Comparison of ENCODE assay signal across 2 cellular contexts in the genomic region with DNA sequence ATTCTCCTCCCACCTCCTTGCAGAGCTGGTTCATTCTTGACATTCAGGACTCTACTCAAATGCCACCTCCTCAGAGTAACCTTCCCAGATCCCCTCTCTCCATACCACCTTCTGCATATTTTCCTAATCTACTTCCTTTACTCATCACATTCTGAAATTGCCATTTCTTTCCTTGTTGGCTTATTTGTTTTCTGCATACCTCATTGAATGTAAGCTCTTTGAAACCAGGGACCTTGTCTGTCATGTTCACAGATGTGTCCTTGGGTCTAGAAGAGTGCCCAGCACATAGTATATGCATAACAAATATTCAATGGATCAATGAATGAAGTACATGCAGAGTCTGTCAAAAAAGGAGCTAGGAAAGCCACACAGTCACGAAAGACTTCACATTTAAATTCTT.
TF ChIP-seq lines count a peak whose summit lies in the region.

No MANE protein-coding gene starts in this region.

TF ChIP-seq in A549, 52 proteins besides CTCF, POLR2A, EP300 and RAD21:
- TF ChIP-seq JUN (IDR thresholded peaks at IDR 0.05) (no peak), ZFP36 (IDR thresholded peaks at IDR 0.05; ENCODE audit: borderline replicate concordance, partially characterized antibody) (no peak), CEBPB (IDR thresholded peaks at IDR 0.05) (no peak), ZSCAN20 (CRISPR knock-in tag; IDR thresholded peaks at IDR 0.05) (no peak), KDM5A (IDR thresholded peaks at IDR 0.05) (no peak), GATA3 (IDR thresholded peaks at IDR 0.05; ENCODE audit: borderline replicate concordance) (no peak), ZNF302 (CRISPR knock-in tag; IDR thresholded peaks at IDR 0.05) (no peak), NR3C1 (IDR thresholded peaks at IDR 0.05) (no peak), NPAS2 (CRISPR knock-in tag; IDR thresholded peaks at IDR 0.05; ENCODE audit: borderline replicate concordance) (no peak), BHLHE40 (IDR thresholded peaks at IDR 0.05; ENCODE audit: low read depth, low read length) (no peak), CBX8 (IDR thresholded peaks at IDR 0.05) (no peak), MAFK (IDR thresholded peaks at IDR 0.05; ENCODE audit: partially characterized antibody) (no peak), SMC3 (IDR thresholded peaks at IDR 0.05) (no peak)
- TF ChIP-seq, protein P1, sequence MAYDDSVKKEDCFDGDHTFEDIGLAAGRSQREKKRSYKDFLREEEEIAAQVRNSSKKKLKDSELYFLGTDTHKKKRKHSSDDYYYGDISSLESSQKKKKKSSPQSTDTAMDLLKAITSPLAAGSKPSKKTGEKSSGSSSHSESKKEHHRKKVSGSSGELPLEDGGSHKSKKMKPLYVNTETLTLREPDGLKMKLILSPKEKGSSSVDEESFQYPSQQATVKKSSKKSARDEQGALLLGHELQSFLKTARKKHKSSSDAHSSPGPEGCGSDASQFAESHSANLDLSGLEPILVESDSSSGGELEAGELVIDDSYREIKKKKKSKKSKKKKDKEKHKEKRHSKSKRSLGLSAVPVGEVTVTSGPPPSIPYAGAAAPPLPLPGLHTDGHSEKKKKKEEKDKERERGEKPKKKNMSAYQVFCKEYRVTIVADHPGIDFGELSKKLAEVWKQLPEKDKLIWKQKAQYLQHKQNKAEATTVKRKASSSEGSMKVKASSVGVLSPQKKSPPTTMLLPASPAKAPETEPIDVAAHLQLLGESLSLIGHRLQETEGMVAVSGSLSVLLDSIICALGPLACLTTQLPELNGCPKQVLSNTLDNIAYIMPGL (CRISPR knock-in tag; IDR thresholded peaks at IDR 0.05; ENCODE audit: borderline replicate concordance), result no peak
- TF ChIP-seq, protein P2, sequence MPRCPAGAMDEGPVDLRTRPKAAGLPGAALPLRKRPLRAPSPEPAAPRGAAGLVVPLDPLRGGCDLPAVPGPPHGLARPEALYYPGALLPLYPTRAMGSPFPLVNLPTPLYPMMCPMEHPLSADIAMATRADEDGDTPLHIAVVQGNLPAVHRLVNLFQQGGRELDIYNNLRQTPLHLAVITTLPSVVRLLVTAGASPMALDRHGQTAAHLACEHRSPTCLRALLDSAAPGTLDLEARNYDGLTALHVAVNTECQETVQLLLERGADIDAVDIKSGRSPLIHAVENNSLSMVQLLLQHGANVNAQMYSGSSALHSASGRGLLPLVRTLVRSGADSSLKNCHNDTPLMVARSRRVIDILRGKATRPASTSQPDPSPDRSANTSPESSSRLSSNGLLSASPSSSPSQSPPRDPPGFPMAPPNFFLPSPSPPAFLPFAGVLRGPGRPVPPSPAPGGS (IDR thresholded peaks at IDR 0.05), result no peak

TF ChIP-seq in HepG2, 621 proteins besides CTCF, POLR2A, EP300 and RAD21 (continues in another document):
- TF ChIP-seq ELF3 (CRISPR knock-in tag; IDR thresholded peaks at IDR 0.05) (peak; percentile 75; the same call in 1 of the 2 replicates), GZF1 (CRISPR knock-in tag; IDR thresholded peaks at IDR 0.05) (no peak), PAX8 (CRISPR knock-in tag; IDR thresholded peaks at IDR 0.05; ENCODE audit: borderline replicate concordance) (no peak), FOXA1 (IDR thresholded peaks at IDR 0.05) (peak; percentile 33; the same call in 1 of the 2 replicates), FOXA1 (CRISPR knock-in tag; IDR thresholded peaks at IDR 0.05) (peak; percentile 66), MED1 (CRISPR knock-in tag; IDR thresholded peaks at IDR 0.05) (0 out of 2 replicates have a peak, but pooled peaks have one; percentile 19), KDM1A (CRISPR knock-in tag; IDR thresholded peaks at IDR 0.05) (no peak), TEAD3 (CRISPR knock-in tag; optimal IDR thresholded peaks at IDR 0.05; ENCODE audit: borderline replicate concordance) (peak; percentile 79), SAP130 (CRISPR knock-in tag; IDR thresholded peaks at IDR 0.05; ENCODE audit: low read depth) (0 out of 2 replicates have a peak, but pooled peaks have one; percentile 18), FOXP1 (IDR thresholded peaks at IDR 0.05) (no peak), FOXP1 (CRISPR knock-in tag; IDR thresholded peaks at IDR 0.05) (peak; percentile 27; the same call in 1 of the 2 replicates), RXRB (CRISPR knock-in tag; IDR thresholded peaks at IDR 0.05; ENCODE audit: borderline replicate concordance) (0 out of 2 replicates have a peak, but pooled peaks have one; percentile 22), RCOR2 (CRISPR knock-in tag; IDR thresholded peaks at IDR 0.05) (peak; percentile 41; the same call in 1 of the 2 replicates), ZNF781 (CRISPR knock-in tag; IDR thresholded peaks at IDR 0.05; ENCODE audit: borderline replicate concordance, not compliant biosample characterization) (no peak), GATAD2A (CRISPR knock-in tag; IDR thresholded peaks at IDR 0.05) (peak; percentile 55; the same call in 1 of the 2 replicates), TP53 (CRISPR knock-in tag; conservative IDR thresholded peaks at IDR 0.05) (peak; percentile 35; the same call in 1 of the 2 replicates), MIXL1 (CRISPR knock-in tag; IDR thresholded peaks at IDR 0.05) (0 out of 2 replicates have a peak, but pooled peaks have one; percentile 14), ONECUT2 (CRISPR knock-in tag; IDR thresholded peaks at IDR 0.05) (peak; percentile 77), ZBTB7B (CRISPR knock-in tag; IDR thresholded peaks at IDR 0.05) (0 out of 2 replicates have a peak, but pooled peaks have one; percentile 17), NCOA2 (CRISPR knock-in tag; IDR thresholded peaks at IDR 0.05) (peak; percentile 47)
- TF ChIP-seq, protein P3, sequence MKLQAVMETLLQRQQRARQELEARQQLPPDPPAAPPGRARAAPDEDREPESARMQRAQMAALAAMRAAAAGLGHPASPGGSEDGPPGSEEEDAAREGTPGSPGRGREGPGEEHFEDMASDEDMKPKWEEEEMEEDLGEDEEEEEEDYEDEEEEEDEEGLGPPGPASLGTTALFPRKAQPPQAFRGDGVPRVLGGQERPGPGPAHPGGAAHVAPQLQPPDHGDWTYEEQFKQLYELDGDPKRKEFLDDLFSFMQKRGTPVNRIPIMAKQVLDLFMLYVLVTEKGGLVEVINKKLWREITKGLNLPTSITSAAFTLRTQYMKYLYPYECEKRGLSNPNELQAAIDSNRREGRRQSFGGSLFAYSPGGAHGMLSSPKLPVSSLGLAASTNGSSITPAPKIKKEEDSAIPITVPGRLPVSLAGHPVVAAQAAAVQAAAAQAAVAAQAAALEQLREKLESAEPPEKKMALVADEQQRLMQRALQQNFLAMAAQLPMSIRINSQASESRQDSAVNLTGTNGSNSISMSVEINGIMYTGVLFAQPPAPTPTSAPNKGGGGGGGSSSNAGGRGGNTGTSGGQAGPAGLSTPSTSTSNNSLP (IDR thresholded peaks at IDR 0.05; ENCODE audit: low read depth, low read length), result no peak
- TF ChIP-seq, protein P4, sequence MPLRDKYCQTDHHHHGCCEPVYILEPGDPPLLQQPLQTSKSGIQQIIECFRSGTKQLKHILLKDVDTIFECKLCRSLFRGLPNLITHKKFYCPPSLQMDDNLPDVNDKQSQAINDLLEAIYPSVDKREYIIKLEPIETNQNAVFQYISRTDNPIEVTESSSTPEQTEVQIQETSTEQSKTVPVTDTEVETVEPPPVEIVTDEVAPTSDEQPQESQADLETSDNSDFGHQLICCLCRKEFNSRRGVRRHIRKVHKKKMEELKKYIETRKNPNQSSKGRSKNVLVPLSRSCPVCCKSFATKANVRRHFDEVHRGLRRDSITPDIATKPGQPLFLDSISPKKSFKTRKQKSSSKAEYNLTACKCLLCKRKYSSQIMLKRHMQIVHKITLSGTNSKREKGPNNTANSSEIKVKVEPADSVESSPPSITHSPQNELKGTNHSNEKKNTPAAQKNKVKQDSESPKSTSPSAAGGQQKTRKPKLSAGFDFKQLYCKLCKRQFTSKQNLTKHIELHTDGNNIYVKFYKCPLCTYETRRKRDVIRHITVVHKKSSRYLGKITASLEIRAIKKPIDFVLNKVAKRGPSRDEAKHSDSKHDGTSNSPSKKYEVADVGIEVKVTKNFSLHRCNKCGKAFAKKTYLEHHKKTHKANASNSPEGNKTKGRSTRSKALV (CRISPR knock-in tag; IDR thresholded peaks at IDR 0.05), result 0 out of 2 replicates have a peak, but pooled peaks have one; percentile 5
- TF ChIP-seq, protein P5, sequence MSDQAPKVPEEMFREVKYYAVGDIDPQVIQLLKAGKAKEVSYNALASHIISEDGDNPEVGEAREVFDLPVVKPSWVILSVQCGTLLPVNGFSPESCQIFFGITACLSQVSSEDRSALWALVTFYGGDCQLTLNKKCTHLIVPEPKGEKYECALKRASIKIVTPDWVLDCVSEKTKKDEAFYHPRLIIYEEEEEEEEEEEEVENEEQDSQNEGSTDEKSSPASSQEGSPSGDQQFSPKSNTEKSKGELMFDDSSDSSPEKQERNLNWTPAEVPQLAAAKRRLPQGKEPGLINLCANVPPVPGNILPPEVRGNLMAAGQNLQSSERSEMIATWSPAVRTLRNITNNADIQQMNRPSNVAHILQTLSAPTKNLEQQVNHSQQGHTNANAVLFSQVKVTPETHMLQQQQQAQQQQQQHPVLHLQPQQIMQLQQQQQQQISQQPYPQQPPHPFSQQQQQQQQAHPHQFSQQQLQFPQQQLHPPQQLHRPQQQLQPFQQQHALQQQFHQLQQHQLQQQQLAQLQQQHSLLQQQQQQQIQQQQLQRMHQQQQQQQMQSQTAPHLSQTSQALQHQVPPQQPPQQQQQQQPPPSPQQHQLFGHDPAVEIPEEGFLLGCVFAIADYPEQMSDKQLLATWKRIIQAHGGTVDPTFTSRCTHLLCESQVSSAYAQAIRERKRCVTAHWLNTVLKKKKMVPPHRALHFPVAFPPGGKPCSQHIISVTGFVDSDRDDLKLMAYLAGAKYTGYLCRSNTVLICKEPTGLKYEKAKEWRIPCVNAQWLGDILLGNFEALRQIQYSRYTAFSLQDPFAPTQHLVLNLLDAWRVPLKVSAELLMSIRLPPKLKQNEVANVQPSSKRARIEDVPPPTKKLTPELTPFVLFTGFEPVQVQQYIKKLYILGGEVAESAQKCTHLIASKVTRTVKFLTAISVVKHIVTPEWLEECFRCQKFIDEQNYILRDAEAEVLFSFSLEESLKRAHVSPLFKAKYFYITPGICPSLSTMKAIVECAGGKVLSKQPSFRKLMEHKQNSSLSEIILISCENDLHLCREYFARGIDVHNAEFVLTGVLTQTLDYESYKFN (CRISPR knock-in tag; conservative IDR thresholded peaks at IDR 0.05), result 0 out of 2 replicates have a peak, but pooled peaks have one; percentile 41
- TF ChIP-seq, protein P6, sequence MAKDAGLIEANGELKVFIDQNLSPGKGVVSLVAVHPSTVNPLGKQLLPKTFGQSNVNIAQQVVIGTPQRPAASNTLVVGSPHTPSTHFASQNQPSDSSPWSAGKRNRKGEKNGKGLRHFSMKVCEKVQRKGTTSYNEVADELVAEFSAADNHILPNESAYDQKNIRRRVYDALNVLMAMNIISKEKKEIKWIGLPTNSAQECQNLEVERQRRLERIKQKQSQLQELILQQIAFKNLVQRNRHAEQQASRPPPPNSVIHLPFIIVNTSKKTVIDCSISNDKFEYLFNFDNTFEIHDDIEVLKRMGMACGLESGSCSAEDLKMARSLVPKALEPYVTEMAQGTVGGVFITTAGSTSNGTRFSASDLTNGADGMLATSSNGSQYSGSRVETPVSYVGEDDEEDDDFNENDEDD (CRISPR knock-in tag; IDR thresholded peaks at IDR 0.05; ENCODE audit: borderline replicate concordance), result 0 out of 2 replicates have a peak, but pooled peaks have one; percentile 13
- TF ChIP-seq, protein P7, sequence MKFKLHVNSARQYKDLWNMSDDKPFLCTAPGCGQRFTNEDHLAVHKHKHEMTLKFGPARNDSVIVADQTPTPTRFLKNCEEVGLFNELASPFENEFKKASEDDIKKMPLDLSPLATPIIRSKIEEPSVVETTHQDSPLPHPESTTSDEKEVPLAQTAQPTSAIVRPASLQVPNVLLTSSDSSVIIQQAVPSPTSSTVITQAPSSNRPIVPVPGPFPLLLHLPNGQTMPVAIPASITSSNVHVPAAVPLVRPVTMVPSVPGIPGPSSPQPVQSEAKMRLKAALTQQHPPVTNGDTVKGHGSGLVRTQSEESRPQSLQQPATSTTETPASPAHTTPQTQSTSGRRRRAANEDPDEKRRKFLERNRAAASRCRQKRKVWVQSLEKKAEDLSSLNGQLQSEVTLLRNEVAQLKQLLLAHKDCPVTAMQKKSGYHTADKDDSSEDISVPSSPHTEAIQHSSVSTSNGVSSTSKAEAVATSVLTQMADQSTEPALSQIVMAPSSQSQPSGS (CRISPR knock-in tag; IDR thresholded peaks at IDR 0.05), result peak; percentile 39; the same call in 1 of the 2 replicates
- TF ChIP-seq, protein P8, sequence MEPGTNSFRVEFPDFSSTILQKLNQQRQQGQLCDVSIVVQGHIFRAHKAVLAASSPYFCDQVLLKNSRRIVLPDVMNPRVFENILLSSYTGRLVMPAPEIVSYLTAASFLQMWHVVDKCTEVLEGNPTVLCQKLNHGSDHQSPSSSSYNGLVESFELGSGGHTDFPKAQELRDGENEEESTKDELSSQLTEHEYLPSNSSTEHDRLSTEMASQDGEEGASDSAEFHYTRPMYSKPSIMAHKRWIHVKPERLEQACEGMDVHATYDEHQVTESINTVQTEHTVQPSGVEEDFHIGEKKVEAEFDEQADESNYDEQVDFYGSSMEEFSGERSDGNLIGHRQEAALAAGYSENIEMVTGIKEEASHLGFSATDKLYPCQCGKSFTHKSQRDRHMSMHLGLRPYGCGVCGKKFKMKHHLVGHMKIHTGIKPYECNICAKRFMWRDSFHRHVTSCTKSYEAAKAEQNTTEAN (CRISPR knock-in tag; conservative IDR thresholded peaks at IDR 0.05), result no peak
- TF ChIP-seq, protein P9, sequence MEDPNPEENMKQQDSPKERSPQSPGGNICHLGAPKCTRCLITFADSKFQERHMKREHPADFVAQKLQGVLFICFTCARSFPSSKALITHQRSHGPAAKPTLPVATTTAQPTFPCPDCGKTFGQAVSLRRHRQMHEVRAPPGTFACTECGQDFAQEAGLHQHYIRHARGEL (CRISPR knock-in tag; IDR thresholded peaks at IDR 0.05), result no peak
- TF ChIP-seq, protein P10, sequence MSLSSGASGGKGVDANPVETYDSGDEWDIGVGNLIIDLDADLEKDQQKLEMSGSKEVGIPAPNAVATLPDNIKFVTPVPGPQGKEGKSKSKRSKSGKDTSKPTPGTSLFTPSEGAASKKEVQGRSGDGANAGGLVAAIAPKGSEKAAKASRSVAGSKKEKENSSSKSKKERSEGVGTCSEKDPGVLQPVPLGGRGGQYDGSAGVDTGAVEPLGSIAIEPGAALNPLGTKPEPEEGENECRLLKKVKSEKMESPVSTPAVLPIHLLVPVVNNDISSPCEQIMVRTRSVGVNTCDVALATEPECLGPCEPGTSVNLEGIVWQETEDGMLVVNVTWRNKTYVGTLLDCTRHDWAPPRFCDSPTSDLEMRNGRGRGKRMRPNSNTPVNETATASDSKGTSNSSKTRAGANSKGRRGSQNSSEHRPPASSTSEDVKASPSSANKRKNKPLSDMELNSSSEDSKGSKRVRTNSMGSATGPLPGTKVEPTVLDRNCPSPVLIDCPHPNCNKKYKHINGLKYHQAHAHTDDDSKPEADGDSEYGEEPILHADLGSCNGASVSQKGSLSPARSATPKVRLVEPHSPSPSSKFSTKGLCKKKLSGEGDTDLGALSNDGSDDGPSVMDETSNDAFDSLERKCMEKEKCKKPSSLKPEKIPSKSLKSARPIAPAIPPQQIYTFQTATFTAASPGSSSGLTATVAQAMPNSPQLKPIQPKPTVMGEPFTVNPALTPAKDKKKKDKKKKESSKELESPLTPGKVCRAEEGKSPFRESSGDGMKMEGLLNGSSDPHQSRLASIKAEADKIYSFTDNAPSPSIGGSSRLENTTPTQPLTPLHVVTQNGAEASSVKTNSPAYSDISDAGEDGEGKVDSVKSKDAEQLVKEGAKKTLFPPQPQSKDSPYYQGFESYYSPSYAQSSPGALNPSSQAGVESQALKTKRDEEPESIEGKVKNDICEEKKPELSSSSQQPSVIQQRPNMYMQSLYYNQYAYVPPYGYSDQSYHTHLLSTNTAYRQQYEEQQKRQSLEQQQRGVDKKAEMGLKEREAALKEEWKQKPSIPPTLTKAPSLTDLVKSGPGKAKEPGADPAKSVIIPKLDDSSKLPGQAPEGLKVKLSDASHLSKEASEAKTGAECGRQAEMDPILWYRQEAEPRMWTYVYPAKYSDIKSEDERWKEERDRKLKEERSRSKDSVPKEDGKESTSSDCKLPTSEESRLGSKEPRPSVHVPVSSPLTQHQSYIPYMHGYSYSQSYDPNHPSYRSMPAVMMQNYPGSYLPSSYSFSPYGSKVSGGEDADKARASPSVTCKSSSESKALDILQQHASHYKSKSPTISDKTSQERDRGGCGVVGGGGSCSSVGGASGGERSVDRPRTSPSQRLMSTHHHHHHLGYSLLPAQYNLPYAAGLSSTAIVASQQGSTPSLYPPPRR (CRISPR knock-in tag; IDR thresholded peaks at IDR 0.05; ENCODE audit: borderline replicate concordance), result no peak
